18 cellular contexts compared by ENCODE assay signal in the genomic region with DNA sequence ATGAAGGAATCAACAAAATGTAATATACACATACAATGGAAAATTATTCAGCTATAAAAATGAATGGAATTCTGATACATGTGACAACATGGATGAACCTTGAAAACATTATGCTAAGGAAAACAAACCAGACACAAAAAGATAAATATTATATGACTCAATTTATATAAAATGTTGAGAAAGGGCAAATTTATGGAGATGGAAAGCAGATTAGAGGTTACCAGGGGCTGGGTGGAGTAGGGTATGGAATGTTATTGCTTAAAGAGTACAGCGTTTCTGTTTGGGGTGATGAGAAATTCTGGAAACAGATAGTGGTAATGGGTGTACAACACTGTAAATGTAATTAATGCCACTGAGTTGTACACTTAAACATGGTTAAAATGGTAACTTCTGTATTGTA.
"Had no signal": no experiment of that assay in that cellular context is flagged by ENCODE, and none has a peak within 500 bp of the region (broad histone marks: within the 10 kb centered on the region; RNA-seq: fewer than 3 reads in every experiment).

No MANE protein-coding gene starts in this region.

- H3K4me1 Mint-ChIP-seq: activated CD4-positive, alpha-beta T cell treated with anti-CD3 and anti-CD28 coated beads, Interleukin-2, amount 10 ng/mL, durations not matched to agents 7 days and 5 days had no signal

- H3K27me3 ChIP-seq: dorsolateral prefrontal cortex, gastrocnemius medialis, heart left ventricle, left lung, tibial nerve had no signal

- H3K9me3 Mint-ChIP-seq: activated T-cell treated with anti-CD3 and anti-CD28 coated beads, Interleukin-2, amount 50 U/mL, for 72 hours; stimulated activated naive CD8-positive, alpha-beta T cell treated with anti-CD3 and anti-CD28 coated beads, Interleukin-15, Interleukin-2, amounts not matched to agents 100 ng/mL and 50 ng/mL, for 24 hours had no signal

- FAIRE-seq: urothelium cell line had no signal

- H3K27ac Mint-ChIP-seq: activated CD4-positive, alpha-beta T cell treated with anti-CD3 and anti-CD28 coated beads, Interleukin-2, amount 10 ng/mL, durations not matched to agents 7 days and 5 days; activated T-cell treated with anti-CD3 and anti-CD28 coated beads, Interleukin-2, amount 50 U/mL, for 72 hours; progenitor cell of endocrine pancreas; stimulated activated naive CD8-positive, alpha-beta T cell treated with anti-CD3 and anti-CD28 coated beads, Interleukin-15, Interleukin-2, amounts not matched to agents 100 ng/mL and 50 ng/mL, for 24 hours had no signal

- H3K4me3 ChIP-seq: dorsolateral prefrontal cortex, gastrocnemius medialis, heart left ventricle, left lung, tibial nerve had no signal

- DNase-seq: activated CD4-positive, alpha-beta T cell treated with anti-CD3 and anti-CD28 coated beads, Interleukin-2, amount 10 ng/mL, durations not matched to agents 7 days and 5 days; activated CD8-positive, alpha-beta memory T cell treated with anti-CD3 and anti-CD28 coated beads for 24 hours; activated effector memory CD4-positive, alpha-beta T cell treated with anti-CD3 and anti-CD28 coated beads, Interleukin-2, amount 50 U/mL, for 16 hours; activated naive CD4-positive, alpha-beta T cell treated with anti-CD3 and anti-CD28 coated beads, Interleukin-2, amount 50 U/mL, for 16 hours; activated T-cell treated with anti-CD3 and anti-CD28 coated beads, Interleukin-2, amount 50 U/mL, for 72 hours; amniotic stem cell; dorsolateral prefrontal cortex; erythroblast; gastrocnemius medialis; heart left ventricle; left lung; stimulated activated CD4-positive, alpha-beta T cell treated with anti-CD3 and anti-CD28 coated beads, Interleukin-2, amount 100 ng/mL, for 24 hours; T1000 had no signal

- H3K4me1 ChIP-seq: gastrocnemius medialis, left lung had no signal

- H3K36me3 ChIP-seq: gastrocnemius medialis had no signal

- H3K27me3 Mint-ChIP-seq: activated CD4-positive, alpha-beta T cell treated with anti-CD3 and anti-CD28 coated beads, Interleukin-2, amount 10 ng/mL, durations not matched to agents 7 days and 5 days; progenitor cell of endocrine pancreas; stimulated activated naive CD8-positive, alpha-beta T cell treated with anti-CD3 and anti-CD28 coated beads, Interleukin-15, Interleukin-2, amounts not matched to agents 100 ng/mL and 50 ng/mL, for 24 hours had no signal

- ATAC-seq: activated CD4-positive, CD25-positive, alpha-beta regulatory T cell treated with anti-CD3 and anti-CD28 coated beads, Interleukin-2, amount 50 U/mL, for 24 hours; activated T-cell treated with anti-CD3 and anti-CD28 coated beads, Interleukin-2, amount 50 U/mL, for 72 hours; gastrocnemius medialis; heart left ventricle; left lung had no signal

- H3K27ac ChIP-seq: dorsolateral prefrontal cortex, gastrocnemius medialis, heart left ventricle, left lung, tibial nerve had no signal

- H3K9me3 ChIP-seq: gastrocnemius medialis, heart left ventricle, left lung, tibial nerve had no signal

- H3K4me3 Mint-ChIP-seq: activated CD4-positive, alpha-beta T cell treated with anti-CD3 and anti-CD28 coated beads, Interleukin-2, amount 10 ng/mL, durations not matched to agents 7 days and 5 days; activated T-cell treated with anti-CD3 and anti-CD28 coated beads, Interleukin-2, amount 50 U/mL, for 72 hours; stimulated activated naive CD8-positive, alpha-beta T cell treated with anti-CD3 and anti-CD28 coated beads, Interleukin-15, Interleukin-2, amounts not matched to agents 100 ng/mL and 50 ng/mL, for 24 hours had no signal
